25 cellular contexts compared by ENCODE assay signal in the genomic region with DNA sequence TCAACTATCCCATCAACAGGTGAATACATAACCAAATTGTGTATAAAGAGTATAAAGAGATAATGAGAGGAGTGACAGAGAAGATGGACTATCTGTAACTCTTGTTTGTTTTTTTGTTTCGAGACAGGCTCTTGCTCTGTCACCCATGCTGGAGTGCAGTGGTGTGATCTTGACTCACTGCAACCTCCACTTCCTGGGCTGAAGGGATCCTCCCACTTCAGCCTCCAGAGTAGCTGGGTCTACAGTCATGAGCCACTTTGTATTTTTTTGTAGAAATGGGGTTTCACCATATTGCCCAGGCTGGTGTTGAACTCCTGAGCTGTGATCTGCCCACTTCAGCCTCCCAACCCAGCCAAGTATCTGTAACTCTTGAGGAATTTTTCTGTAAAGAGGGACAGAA.
"Had no signal": no experiment of that assay in that cellular context is flagged by ENCODE, and none has a peak within 500 bp of the region (broad histone marks: within the 10 kb centered on the region; RNA-seq: fewer than 3 reads in every experiment).

No MANE protein-coding gene starts in this region.

- H3K9me3 Mint-ChIP-seq: natural killer cell treated with Interleukin-12 subunit alpha and Interleukin-12 subunit beta and Interleukin-15 and Interleukin-18, amount 100 ng/mL, for 72 hours; stimulated activated memory B cell treated with anti-CD40 and anti-IgM and Interleukin-4, amounts not matched to agents 10 μg/mL and 1 μg/mL and 100 μg/mL, for 72 hours had no signal

- H3K4me1 ChIP-seq: neural progenitor cell had no signal

- H3K27me3 Mint-ChIP-seq: progenitor cell of endocrine pancreas; stimulated activated memory B cell treated with anti-CD40 and anti-IgM and Interleukin-4, amounts not matched to agents 10 μg/mL and 1 μg/mL and 100 μg/mL, for 72 hours had no signal

- H3K36me3 Mint-ChIP-seq: natural killer cell treated with Interleukin-12 subunit alpha and Interleukin-12 subunit beta and Interleukin-15 and Interleukin-18, amount 100 ng/mL, for 72 hours; neural progenitor cell; stimulated activated memory B cell treated with anti-CD40 and anti-IgM and Interleukin-4, amounts not matched to agents 10 μg/mL and 1 μg/mL and 100 μg/mL, for 72 hours had no signal

- H3K27me3 ChIP-seq: dorsolateral prefrontal cortex, heart left ventricle, neural progenitor cell, ovary, stomach, transverse colon had no signal

- H3K9me3 ChIP-seq: heart left ventricle, ovary, stomach, thoracic aorta, transverse colon had no signal

- DNase-seq: dorsolateral prefrontal cortex; effector CD8-positive, alpha-beta T cell; heart left ventricle; hippocampal formation; left colon; left ventricle myocardium superior; mesenchymal stem cell; midbrain; nucleus accumbens; ovary; right cardiac atrium; small intestine; stimulated activated CD4-positive, alpha-beta T cell treated with anti-CD3 and anti-CD28 coated beads, Interleukin-12 subunit alpha, Interleukin-12 subunit beta, amount 100 ng/mL, for 4 hours; stimulated activated CD4-positive, alpha-beta T cell treated with anti-CD3 and anti-CD28 coated beads, Interleukin-4, amount 100 ng/mL, for 1 hour; stimulated activated CD8-positive, alpha-beta memory T cell treated with anti-CD3 and anti-CD28 coated beads, Interleukin-4, amount 100 ng/mL, for 48 hours; stomach; substantia nigra; transverse colon had no signal

- H3K4me2 ChIP-seq: neural progenitor cell had no signal

- H3K36me3 ChIP-seq: heart left ventricle, neural progenitor cell, ovary, stomach, thoracic aorta, transverse colon had no signal

- ATAC-seq: heart left ventricle; left colon; left ventricle myocardium superior; right cardiac atrium; stimulated activated memory B cell treated with anti-CD40 and anti-IgM and Interleukin-4, amounts not matched to agents 10 μg/mL and 1 μg/mL and 100 μg/mL, for 72 hours had no signal

- H3K27ac Mint-ChIP-seq: natural killer cell treated with Interleukin-12 subunit alpha and Interleukin-12 subunit beta and Interleukin-15 and Interleukin-18, amount 100 ng/mL, for 72 hours; neural progenitor cell; progenitor cell of endocrine pancreas; stimulated activated memory B cell treated with anti-CD40 and anti-IgM and Interleukin-4, amounts not matched to agents 10 μg/mL and 1 μg/mL and 100 μg/mL, for 72 hours had no signal

- H3K4me3 Mint-ChIP-seq: natural killer cell treated with Interleukin-12 subunit alpha and Interleukin-12 subunit beta and Interleukin-15 and Interleukin-18, amount 100 ng/mL, for 72 hours; neural progenitor cell; stimulated activated memory B cell treated with anti-CD40 and anti-IgM and Interleukin-4, amounts not matched to agents 10 μg/mL and 1 μg/mL and 100 μg/mL, for 72 hours had no signal

- H3K4me3 ChIP-seq: coronary artery, dorsolateral prefrontal cortex, heart left ventricle, lung, neural progenitor cell, ovary, stomach, thoracic aorta, transverse colon had no signal

- H2AFZ ChIP-seq: neural progenitor cell had no signal

- H3K9ac ChIP-seq: neural progenitor cell had no signal

- H3K27ac ChIP-seq: coronary artery, dorsolateral prefrontal cortex, heart left ventricle, neural progenitor cell, ovary, stomach, thoracic aorta, transverse colon had no signal
